ENCODE assay signal across 8 cellular contexts in genomic region chr1:39539252-39539790, GRCh38. TPM values are rescaled to one million over a fixed set of nuclear protein-coding genes. Genes with fewer than 3 reads are reported as not detected.
DNase-seq lines count a peak whose midpoint lies in the region; ATAC-seq and FAIRE-seq lines count a peak whose summit lies in the region.

No MANE protein-coding gene starts in this region.

- no peaks in the 10 kb centered on the region for H3K27me3 Mint-ChIP-seq in activated naive CD8-positive, alpha-beta T cell treated with anti-CD3 and anti-CD28 coated beads for 36 hours

- intact Hi-C loops in head of caudate nucleus (cut with DNase I): no loop called here

- H2AK5ac ChIP-seq in trophoblast cell (ENCODE audit: low read length): no peak overlapping the region

- H3K4me3 Mint-ChIP-seq in activated naive CD8-positive, alpha-beta T cell treated with anti-CD3 and anti-CD28 coated beads for 36 hours: no peak overlapping the region

- H3K36me3 Mint-ChIP-seq in activated naive CD8-positive, alpha-beta T cell treated with anti-CD3 and anti-CD28 coated beads for 36 hours: peaks cover 20% of the 10 kb centered on the region

- H2BK5ac ChIP-seq in trophoblast cell (ENCODE audit: low read depth, low read length, poor library complexity): no peak overlapping the region

- no peaks in the 10 kb centered on the region for H3K27me3 ChIP-seq in trophoblast cell (ENCODE audit: insufficient read depth, low read length)

- no peak overlapping the region for H2BK12ac ChIP-seq in trophoblast cell (ENCODE audit: low read length)

- H3K4me3 ChIP-seq in trophoblast cell (ENCODE audit: low read depth, low read length): no peak overlapping the region

- no peak overlapping the region for H3K9ac ChIP-seq in trophoblast cell (ENCODE audit: low read length)

- H3K4me2 ChIP-seq in trophoblast cell (ENCODE audit: low read length): no peak overlapping the region

- H3K18ac ChIP-seq in trophoblast cell (ENCODE audit: low read length): no peak overlapping the region

- H2BK120ac ChIP-seq in trophoblast cell (ENCODE audit: insufficient read depth, low read length, poor library complexity): no peak overlapping the region

- H3K14ac ChIP-seq in trophoblast cell (ENCODE audit: low read length): no peak overlapping the region

- H3K27ac Mint-ChIP-seq in activated naive CD8-positive, alpha-beta T cell treated with anti-CD3 and anti-CD28 coated beads for 36 hours: no peak overlapping the region

- peak; percentile 9 for DNase-seq in activated CD4-positive, CD25-positive, alpha-beta regulatory T cell treated with anti-CD3 and anti-CD28 coated beads, Interleukin-2, amount 50 U/mL, for 16 hours (ENCODE audit: low read depth, low spot score)
- no peak for DNase-seq in activated CD4-positive, CD25-positive, alpha-beta regulatory T cell treated with anti-CD3 and anti-CD28 coated beads, Interleukin-2, amount 50 U/mL, for 72 hours
- DNase-seq in Kasumi-1 (lab: John Stamatoyannopoulos, UW) (peak; percentile 66 to 78), RCC 7860 (ENCODE audit: low spot score) (peak; percentile 66), head of caudate nucleus (peak; percentile 40 to 92 (median 80)), trophoblast cell (peak; percentile 52 to 84)
- DNase-seq in activated naive CD8-positive, alpha-beta T cell treated with anti-CD3 and anti-CD28 coated beads for 36 hours: peak; percentile 37

- no peak for ATAC-seq in GM19023 (IDR thresholded peaks at IDR 0.05; ENCODE audit: unreplicated experiment)

- H3K4ac ChIP-seq in trophoblast cell (ENCODE audit: low read depth, low read length): no peak overlapping the region

- H3K79me1 ChIP-seq in trophoblast cell (ENCODE audit: low read length): no peaks in the 10 kb centered on the region

- no peaks in the 10 kb centered on the region for H3K9me3 Mint-ChIP-seq in activated naive CD8-positive, alpha-beta T cell treated with anti-CD3 and anti-CD28 coated beads for 36 hours

- no peaks in the 10 kb centered on the region for H3K9me3 ChIP-seq in trophoblast cell (ENCODE audit: insufficient read depth, low read depth, low read length)

- H3K36me3 ChIP-seq in trophoblast cell (ENCODE audit: control insufficient read depth in 1 of 2, insufficient read depth in 2 of 2, low read length in 2 of 2): peaks cover 3 to 13% of the 10 kb centered on the region in 2 experiments

- H3K4me1 Mint-ChIP-seq in activated naive CD8-positive, alpha-beta T cell treated with anti-CD3 and anti-CD28 coated beads for 36 hours: peaks cover 5% of the 10 kb centered on the region

- WGBS in trophoblast cell (ENCODE audit: extremely low coverage, insufficient coverage, insufficient read length): no CpG with 5 or more reads among the region's 5 CpGs

- H3K27ac ChIP-seq in trophoblast cell (ENCODE audit: low read depth, low read length): no peak overlapping the region

- H3K4me1 ChIP-seq in trophoblast cell (ENCODE audit: control insufficient read depth in 1 of 2, insufficient read depth in 2 of 2, low read length in 2 of 2): no peaks in the 10 kb centered on the region

- no peaks in the 10 kb centered on the region for H3K79me2 ChIP-seq in trophoblast cell (ENCODE audit: control insufficient read depth, insufficient read depth, low read length, poor library complexity)

- no peak overlapping the region for H2AFZ ChIP-seq in trophoblast cell (ENCODE audit: insufficient read depth, low read length, poor library complexity)

- H4K12ac ChIP-seq in trophoblast cell (ENCODE audit: low read depth, low read length): no peak overlapping the region

- H3K23ac ChIP-seq in trophoblast cell (ENCODE audit: low read length): no peak overlapping the region

- H4K91ac ChIP-seq in trophoblast cell (ENCODE audit: low read depth, low read length): no peak overlapping the region

- no peak overlapping the region for H4K8ac ChIP-seq in trophoblast cell (ENCODE audit: low read depth, low read length)

- peak; percentile 23 for FAIRE-seq in RCC 7860 (lab: Jason Lieb, UNC)

RNA-seq across cellular contexts. Expression of gene PABPC4, which starts 37.3 kb away (rescaled TPM):
- total RNA-seq in activated naive CD8-positive, alpha-beta T cell treated with anti-CD3 and anti-CD28 coated beads for 36 hours: 100 to 1,000 TPM; 445 to 490 TPM
- 159 and 165 TPM in 2 replicates for polyA plus RNA-seq in trophoblast cell (2013)

RNA-seq across cellular contexts. Expression of gene BMP8A, which starts 47.9 kb away (rescaled TPM):
- under 1 TPM; 0.14 to 0.16 TPM for total RNA-seq in activated naive CD8-positive, alpha-beta T cell treated with anti-CD3 and anti-CD28 coated beads for 36 hours
- not detected in 2 replicates for polyA plus RNA-seq in trophoblast cell (2013)
